1 cellular context compared by ENCODE assay signal in genomic region chr20:62387993-62388635, GRCh38.
TF ChIP-seq lines count a peak whose summit lies in the region.

No MANE protein-coding gene starts in this region.

TF ChIP-seq in HepG2, 621 proteins besides CTCF, POLR2A, EP300 and RAD21 (continues in another document):
- TF ChIP-seq ZNF766 (CRISPR knock-in tag; IDR thresholded peaks at IDR 0.05; ENCODE audit: borderline replicate concordance) (peak; percentile 15; the same call in 1 of the 2 replicates), ZNF138 (CRISPR knock-in tag; IDR thresholded peaks at IDR 0.05; ENCODE audit: low read depth) (peak; percentile 14; the same call in 1 of the 2 replicates), GZF1 (CRISPR knock-in tag; IDR thresholded peaks at IDR 0.05) (0 out of 2 replicates have a peak, but pooled peaks have one; percentile 45), AHR (CRISPR knock-in tag; IDR thresholded peaks at IDR 0.05) (peak; percentile 66; the same call in 1 of the 2 replicates), NR2F2 (IDR thresholded peaks at IDR 0.05; ENCODE audit: borderline replicate concordance, low read depth) (no peak), SIN3B (IDR thresholded peaks at IDR 0.05; ENCODE audit: low read length) (no peak), RBM22 (optimal IDR thresholded peaks at IDR 0.05; ENCODE audit: low read length) (peak; percentile 1), ZNF574 (CRISPR knock-in tag; IDR thresholded peaks at IDR 0.05) (0 out of 2 replicates have a peak, but pooled peaks have one; percentile 45), HNF4G (IDR thresholded peaks at IDR 0.05; ENCODE audit: borderline replicate concordance, low read depth, low read length) (no peak), HNF4G (CRISPR knock-in tag; IDR thresholded peaks at IDR 0.05; ENCODE audit: borderline replicate concordance, low read depth) (0 out of 2 replicates have a peak, but pooled peaks have one; percentile 8), HES4 (CRISPR knock-in tag; IDR thresholded peaks at IDR 0.05; ENCODE audit: borderline replicate concordance) (peak; percentile 35; the same call in 1 of the 2 replicates), RFX3 (CRISPR knock-in tag; IDR thresholded peaks at IDR 0.05) (no peak), ZNF280D (CRISPR knock-in tag; IDR thresholded peaks at IDR 0.05) (0 out of 2 replicates have a peak, but pooled peaks have one; percentile 37), FLYWCH1 (CRISPR knock-in tag; IDR thresholded peaks at IDR 0.05) (no peak), SRF (IDR thresholded peaks at IDR 0.05; ENCODE audit: low read depth, low read length) (no peak), TEAD3 (CRISPR knock-in tag; optimal IDR thresholded peaks at IDR 0.05; ENCODE audit: borderline replicate concordance) (peak; percentile 29), MAF1 (CRISPR knock-in tag; IDR thresholded peaks at IDR 0.05; ENCODE audit: borderline replicate concordance) (no peak), RBFOX2 (IDR thresholded peaks at IDR 0.05; ENCODE audit: low read depth, low read length) (no peak), ZNF407 (CRISPR knock-in tag; IDR thresholded peaks at IDR 0.05; ENCODE audit: not compliant biosample characterization) (peak; percentile 0), MAZ (IDR thresholded peaks at IDR 0.05; ENCODE audit: borderline replicate concordance, low read depth, low read length) (no peak), MAZ (CRISPR knock-in tag; IDR thresholded peaks at IDR 0.05; ENCODE audit: low read depth) (0 out of 2 replicates have a peak, but pooled peaks have one; percentile 6), CEBPB (IDR thresholded peaks at IDR 0.05; ENCODE audit: borderline replicate concordance, low read depth, low read length) (no peak), ZNF740 (CRISPR knock-in tag; IDR thresholded peaks at IDR 0.05) (peak; percentile 91), TIGD3 (CRISPR knock-in tag; IDR thresholded peaks at IDR 0.05; ENCODE audit: borderline replicate concordance) (0 out of 2 replicates have a peak, but pooled peaks have one; percentile 37), ZNF883 (CRISPR knock-in tag; IDR thresholded peaks at IDR 0.05; ENCODE audit: not compliant biosample characterization) (peak; percentile 30), NRL (CRISPR knock-in tag; IDR thresholded peaks at IDR 0.05; ENCODE audit: borderline replicate concordance) (0 out of 2 replicates have a peak, but pooled peaks have one; percentile 32), ZNF280B (CRISPR knock-in tag; IDR thresholded peaks at IDR 0.05; ENCODE audit: borderline replicate concordance) (0 out of 2 replicates have a peak, but pooled peaks have one; percentile 29), LRRFIP1 (CRISPR knock-in tag; conservative IDR thresholded peaks at IDR 0.05) (no peak)
